In the genomic region with DNA sequence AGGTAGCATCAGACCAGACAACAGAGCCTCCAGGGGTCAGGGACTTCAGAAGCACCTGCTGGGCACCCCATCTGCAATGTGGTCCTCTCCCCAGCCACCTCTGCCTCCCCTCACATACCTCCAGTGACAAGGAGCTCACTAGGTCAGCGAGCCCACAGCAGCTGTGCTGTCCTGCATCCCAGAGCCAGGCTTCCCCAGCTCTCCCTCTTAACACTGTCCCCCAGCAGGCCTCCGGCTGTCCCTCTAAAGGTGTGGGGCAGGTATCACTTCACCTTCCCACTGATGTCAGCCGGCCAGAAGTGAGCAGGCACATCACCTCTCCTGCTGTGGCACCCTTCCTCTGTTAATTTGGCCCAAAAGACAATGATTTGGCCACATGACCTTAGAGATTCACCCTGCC, we compare ENCODE assay signal across 20 cellular contexts.
A peak's percentile ranks its signal among the peaks of the same experiment; 100 is the strongest.
DNase-seq lines count a peak whose midpoint lies in the region; ATAC-seq, FAIRE-seq and TF ChIP-seq lines count a peak whose summit lies in the region.
"Had no signal": no experiment of that assay in that cellular context is flagged by ENCODE, and none has a peak within 500 bp of the region (broad histone marks: within the 10 kb centered on the region; RNA-seq: fewer than 3 reads in every experiment).

No MANE protein-coding gene starts in this region.

- no peaks in the 10 kb centered on the region for H3K9me3 Mint-ChIP-seq in neural progenitor cell
- H3K9me3 Mint-ChIP-seq: CD4-positive, alpha-beta T cell; GM23338 had no signal

- intact Hi-C loops in Right ventricle myocardium superior (cut with DNase I) (loop anchor here (10.0 kb wide), 1 partner anchor 193 kb away; no protein-coding TSS in a partner anchor), cardiac septum (cut with DNase I) (no loop called here)

- H3K4me3 Mint-ChIP-seq in neural progenitor cell = no peak overlapping the region
- H3K4me3 Mint-ChIP-seq: CD4-positive, alpha-beta T cell; GM23338 had no signal

- peak; percentile 31 for DNase-seq in Right ventricle myocardium superior
- DNase-seq in cardiac septum (ENCODE audit: low spot score) = no peak
- peak; percentile 7 for DNase-seq in WERI-Rb-1
- peak; percentile 1 for DNase-seq in neural progenitor cell (ENCODE audit: low spot score)
- DNase-seq in GM19239 (ENCODE audit: insufficient read length, low spot score) = no peak
- DNase-seq in NCI-H2081 (lab: John Stamatoyannopoulos, UW) = no peak
- DNase-seq in kidney tubule cell (ENCODE audit: low spot score) = no peak
- DNase-seq: CD4-positive, alpha-beta T cell; DMS153; GF-D8; NCI-H1092 treated with DMSO at 0.1 percent for 48 hours; NCI-H146; NCI-H748 treated with DMSO at 0.1 percent for 48 hours; NK-92 treated with Interleukin-12 subunit alpha and Interleukin-12 subunit beta, amount 100 ng/mL, for 24 hours; OCI-M1; SIG-M5 had no signal

- no peak overlapping the region for H3K27ac ChIP-seq in WERI-Rb-1
- H3K27ac ChIP-seq in neural progenitor cell = no peak overlapping the region
- H3K27ac ChIP-seq: A549 had no signal

- H3K36me3 ChIP-seq in WERI-Rb-1 (no peaks in the 10 kb centered on the region), neural progenitor cell (no peaks in the 10 kb centered on the region)

- H3K27me3 Mint-ChIP-seq in neural progenitor cell (ENCODE audit: insufficient read depth, low read depth) = peaks cover 15% of the 10 kb centered on the region

- H3K27me3 ChIP-seq in WERI-Rb-1 (ENCODE audit: insufficient read depth, low read depth, severe bottlenecking) (no peaks in the 10 kb centered on the region), neural progenitor cell (peaks cover 40% of the 10 kb centered on the region)

- peaks cover 21% of the 10 kb centered on the region for H3K4me1 Mint-ChIP-seq in neural progenitor cell

- H3K4me1 ChIP-seq in neural progenitor cell = no peaks in the 10 kb centered on the region
- H3K4me1 ChIP-seq: A549, Caco-2 had no signal

- no peaks in the 10 kb centered on the region for H3K79me2 ChIP-seq in neural progenitor cell (ENCODE audit: low read depth)

- no peaks in the 10 kb centered on the region for H4K20me1 ChIP-seq in neural progenitor cell (ENCODE audit: low read depth)

- H3F3A ChIP-seq in neural progenitor cell (ENCODE audit: low read depth) = no peaks in the 10 kb centered on the region

- H3K9me3 ChIP-seq in WERI-Rb-1 (ENCODE audit: severe bottlenecking) (no peaks in the 10 kb centered on the region), neural progenitor cell (ENCODE audit: low read depth) (no peaks in the 10 kb centered on the region)
- H3K9me3 ChIP-seq: A549, Caco-2 had no signal

- H3K4me2 ChIP-seq in neural progenitor cell = no peak overlapping the region
- H3K4me2 ChIP-seq: A549, GM23338 had no signal

- TF ChIP-seq CTCF in WERI-Rb-1 (IDR thresholded peaks at IDR 0.05; ENCODE audit: low read depth, low read length) (no peak), neural progenitor cell (IDR thresholded peaks at IDR 0.05) (no peak)

- no peaks in the 10 kb centered on the region for H3K36me3 Mint-ChIP-seq in neural progenitor cell

- no peak overlapping the region for H3K27ac Mint-ChIP-seq in neural progenitor cell
- H3K27ac Mint-ChIP-seq: CD4-positive, alpha-beta T cell; GM23338 had no signal

- H3K9ac ChIP-seq in neural progenitor cell = no peak overlapping the region

- no peak for ATAC-seq in Right ventricle myocardium superior (ENCODE audit: poor library complexity)
- ATAC-seq: A549, GM23338, K562 had no signal

- FAIRE-seq in GM19239 (lab: Jason Lieb, UNC) = no peak
- FAIRE-seq: A549, K562 had no signal

- H2AFZ ChIP-seq in neural progenitor cell (replicated peaks) = no peak overlapping the region
- H2AFZ ChIP-seq: GM23338 had no signal

- no peak overlapping the region for H3K4me3 ChIP-seq in WERI-Rb-1 (ENCODE audit: low read depth, low read length)
- no peak overlapping the region for H3K4me3 ChIP-seq in neural progenitor cell
- H3K4me3 ChIP-seq: A549, GM23338, K562 had no signal

Comparison
In these comparisons a context has a peak if more than half of its experiments do, and no peak if none do; other contexts are left out.
1. DNase-seq: peak in Right ventricle myocardium superior (single experiment), WERI-Rb-1 (single experiment) and neural progenitor cell (single experiment); none in cardiac septum (single experiment), GM19239 (single experiment), NCI-H2081 (0 of 2) and kidney tubule cell (single experiment).